In genomic region chr16:47833771-47834170, GRCh38 we compare ENCODE assay signal across 36 cellular contexts.
"Had no signal": no experiment of that assay in that cellular context is flagged by ENCODE, and none has a peak within 500 bp of the region (broad histone marks: within the 10 kb centered on the region; RNA-seq: fewer than 3 reads in every experiment).

No MANE protein-coding gene starts in this region.

- H3K36me3 Mint-ChIP-seq: activated naive CD8-positive, alpha-beta T cell treated with anti-CD3 and anti-CD28 coated beads, Interleukin-2, amount 10 ng/mL, durations not matched to agents 7 days and 5 days had no signal

- H3K27me3 ChIP-seq: ascending aorta, brain microvascular endothelial cell, breast epithelium had no signal

- H3K4me3 Mint-ChIP-seq: activated B cell treated with CpG ODN at 0.5 μM for 24 hours; activated CD4-positive, alpha-beta memory T cell treated with anti-CD3 and anti-CD28 coated beads for 36 hours; activated CD4-positive, alpha-beta T cell treated with anti-CD3 and anti-CD28 coated beads, Interleukin-2, amount 10 ng/mL, durations not matched to agents 24 days and 14 days; activated CD8-positive, alpha-beta T cell treated with anti-CD3 and anti-CD28 coated beads for 36 hours; activated naive CD4-positive, alpha-beta T cell treated with anti-CD3 and anti-CD28 coated beads for 36 hours; activated naive CD4-positive, alpha-beta T cell treated with anti-CD3 and anti-CD28 coated beads, Interleukin-2, amount 50 U/mL, for 24 hours; activated naive CD8-positive, alpha-beta T cell; activated naive CD8-positive, alpha-beta T cell treated with anti-CD3 and anti-CD28 coated beads, Interleukin-2, amount 10 ng/mL, durations not matched to agents 7 days and 5 days; activated naive CD8-positive, alpha-beta T cell treated with anti-CD3 and anti-CD28 coated beads, Interleukin-2, amount 50 U/mL, for 24 hours; activated T-cell treated with anti-CD3 and anti-CD28 coated beads, Interleukin-2, amount 50 U/mL, for 4 hours; activated T-cell treated with anti-CD3 and anti-CD28 coated beads, Interleukin-2, amount 50 U/mL, for 72 hours; activated T-helper 1 cell treated with anti-CD3 and anti-CD28 coated beads, Interleukin-12 subunit alpha, Interleukin-12 subunit beta, Interleukin-2, Interleukin-4 antibody, amounts not matched to agents 30 ng/mL and 10 ng/mL and 1 ng/mL, durations not matched to agents 14 hours and 24 hours and 36 hours; activated T-helper 17 cell treated with anti-CD3 and anti-CD28 coated beads, Interleukin-2, amount 50 U/mL, for 72 hours; T-helper 1 cell treated with Interleukin-12 subunit alpha and Interleukin-12 subunit beta and Interleukin-4 antibody, amounts not matched to agents 30 μg/mL and 1 μg/mL, for 36 hours; T-helper 2 cell treated with Interferon-gamma antibody and Interleukin-4, amounts not matched to agents 5 μg/mL and 100 μg/mL, for 36 hours had no signal

- H3K4me3 ChIP-seq: ascending aorta, breast epithelium had no signal

- H3K27ac Mint-ChIP-seq: activated B cell treated with CpG ODN at 0.5 μM for 24 hours; activated CD4-positive, alpha-beta memory T cell treated with anti-CD3 and anti-CD28 coated beads for 36 hours; activated CD4-positive, alpha-beta T cell treated with anti-CD3 and anti-CD28 coated beads, Interleukin-2, amount 10 ng/mL, durations not matched to agents 24 days and 14 days; activated CD8-positive, alpha-beta T cell treated with anti-CD3 and anti-CD28 coated beads for 36 hours; activated naive CD4-positive, alpha-beta T cell treated with anti-CD3 and anti-CD28 coated beads for 36 hours; activated naive CD4-positive, alpha-beta T cell treated with anti-CD3 and anti-CD28 coated beads, Interleukin-2, amount 50 U/mL, for 24 hours; activated naive CD8-positive, alpha-beta T cell; activated naive CD8-positive, alpha-beta T cell treated with anti-CD3 and anti-CD28 coated beads, Interleukin-2, amount 10 ng/mL, durations not matched to agents 7 days and 5 days; activated naive CD8-positive, alpha-beta T cell treated with anti-CD3 and anti-CD28 coated beads, Interleukin-2, amount 50 U/mL, for 24 hours; activated T-cell treated with anti-CD3 and anti-CD28 coated beads, Interleukin-2, amount 50 U/mL, for 72 hours; activated T-helper 1 cell treated with anti-CD3 and anti-CD28 coated beads, Interleukin-12 subunit alpha, Interleukin-12 subunit beta, Interleukin-2, Interleukin-4 antibody, amounts not matched to agents 30 ng/mL and 10 ng/mL and 1 ng/mL, durations not matched to agents 14 hours and 24 hours and 36 hours; activated T-helper 17 cell treated with anti-CD3 and anti-CD28 coated beads, Interleukin-2, amount 50 U/mL, for 72 hours; T-helper 1 cell treated with Interleukin-12 subunit alpha and Interleukin-12 subunit beta and Interleukin-4 antibody, amounts not matched to agents 30 μg/mL and 1 μg/mL, for 36 hours; T-helper 2 cell treated with Interferon-gamma antibody and Interleukin-4, amounts not matched to agents 5 μg/mL and 100 μg/mL, for 36 hours had no signal

- H3K27ac ChIP-seq: ascending aorta, brain microvascular endothelial cell, breast epithelium, VCaP had no signal

- DNase-seq: activated B cell treated with CpG ODN at 0.5 μM for 24 hours; activated CD4-positive, alpha-beta memory T cell treated with anti-CD3 and anti-CD28 coated beads for 36 hours; activated CD4-positive, alpha-beta T cell treated with anti-CD3 and anti-CD28 coated beads for 4 hours; activated CD4-positive, alpha-beta T cell treated with anti-CD3 and anti-CD28 coated beads, Interleukin-2, amount 10 ng/mL, durations not matched to agents 24 days and 14 days; activated CD4-positive, alpha-beta T cell treated with anti-CD3 and anti-CD28 coated beads, Interleukin-2, amount 50 U/mL, for 1 hour; activated CD4-positive, alpha-beta T cell treated with anti-CD3 and anti-CD28 coated beads, Interleukin-2, amount 50 U/mL, for 4 hours; activated CD4-positive, CD25-positive, alpha-beta regulatory T cell treated with anti-CD3 and anti-CD28 coated beads, Interleukin-2, amount 50 U/mL, for 72 hours; activated CD8-positive, alpha-beta memory T cell treated with anti-CD3 and anti-CD28 coated beads, Interleukin-2, amount 50 U/mL, for 4 hours; activated CD8-positive, alpha-beta T cell treated with anti-CD3 and anti-CD28 coated beads for 36 hours; activated effector memory CD4-positive, alpha-beta T cell treated with anti-CD3 and anti-CD28 coated beads, Interleukin-2, amount 50 U/mL, for 16 hours; activated gamma-delta T cell treated with Interleukin-2 at 50 U/mL for 16 hours; activated naive CD4-positive, alpha-beta T cell; activated naive CD4-positive, alpha-beta T cell treated with anti-CD3 and anti-CD28 coated beads for 36 hours; activated naive CD8-positive, alpha-beta T cell treated with anti-CD3 and anti-CD28 coated beads, Interleukin-2, amount 10 ng/mL, durations not matched to agents 7 days and 5 days; activated naive CD8-positive, alpha-beta T cell treated with anti-CD3 and anti-CD28 coated beads, Interleukin-2, amount 50 U/mL, for 24 hours; activated T-cell treated with anti-CD3 and anti-CD28 coated beads for 4 hours; activated T-cell treated with anti-CD3 and anti-CD28 coated beads, Interleukin-2, amount 50 U/mL, for 1 hour; activated T-cell treated with anti-CD3 and anti-CD28 coated beads, Interleukin-2, amount 50 U/mL, for 4 hours; activated T-cell treated with anti-CD3 and anti-CD28 coated beads, Interleukin-2, amount 50 U/mL, for 72 hours; amygdala; anterior cingulate cortex; brain microvascular endothelial cell; central memory CD4-positive, alpha-beta T cell; SW 1271; T-helper 1 cell; T-helper 2 cell; T-helper 9 cell had no signal

- H3K4me1 ChIP-seq: ascending aorta, breast epithelium had no signal

- ATAC-seq: activated CD8-positive, alpha-beta T cell treated with anti-CD3 and anti-CD28 coated beads for 36 hours; activated naive CD8-positive, alpha-beta T cell treated with anti-CD3 and anti-CD28 coated beads, Interleukin-2, amount 50 U/mL, for 24 hours; activated T-cell treated with anti-CD3 and anti-CD28 coated beads, Interleukin-2, amount 50 U/mL, for 4 hours; activated T-cell treated with anti-CD3 and anti-CD28 coated beads, Interleukin-2, amount 50 U/mL, for 72 hours; activated T-helper 17 cell treated with anti-CD3 and anti-CD28 coated beads, Interleukin-2, amount 50 U/mL, for 72 hours had no signal

- H3K4me1 Mint-ChIP-seq: activated B cell treated with CpG ODN at 0.5 μM for 24 hours; activated CD4-positive, alpha-beta T cell treated with anti-CD3 and anti-CD28 coated beads, Interleukin-2, amount 10 ng/mL, durations not matched to agents 24 days and 14 days; activated naive CD4-positive, alpha-beta T cell treated with anti-CD3 and anti-CD28 coated beads, Interleukin-2, amount 50 U/mL, for 24 hours; activated naive CD8-positive, alpha-beta T cell treated with anti-CD3 and anti-CD28 coated beads, Interleukin-2, amount 10 ng/mL, durations not matched to agents 7 days and 5 days; activated naive CD8-positive, alpha-beta T cell treated with anti-CD3 and anti-CD28 coated beads, Interleukin-2, amount 50 U/mL, for 24 hours; activated T-helper 17 cell treated with anti-CD3 and anti-CD28 coated beads, Interleukin-2, amount 50 U/mL, for 72 hours had no signal

- H3K36me3 ChIP-seq: ascending aorta, brain microvascular endothelial cell, breast epithelium had no signal

- H3K27me3 Mint-ChIP-seq: activated B cell treated with CpG ODN at 0.5 μM for 24 hours; activated CD4-positive, alpha-beta memory T cell treated with anti-CD3 and anti-CD28 coated beads for 36 hours; activated CD4-positive, alpha-beta T cell treated with anti-CD3 and anti-CD28 coated beads, Interleukin-2, amount 10 ng/mL, durations not matched to agents 24 days and 14 days; activated CD8-positive, alpha-beta T cell treated with anti-CD3 and anti-CD28 coated beads for 36 hours; activated naive CD8-positive, alpha-beta T cell treated with anti-CD3 and anti-CD28 coated beads, Interleukin-2, amount 10 ng/mL, durations not matched to agents 7 days and 5 days had no signal
